Comparison of ENCODE assay signal across 29 cellular contexts in the genomic region with DNA sequence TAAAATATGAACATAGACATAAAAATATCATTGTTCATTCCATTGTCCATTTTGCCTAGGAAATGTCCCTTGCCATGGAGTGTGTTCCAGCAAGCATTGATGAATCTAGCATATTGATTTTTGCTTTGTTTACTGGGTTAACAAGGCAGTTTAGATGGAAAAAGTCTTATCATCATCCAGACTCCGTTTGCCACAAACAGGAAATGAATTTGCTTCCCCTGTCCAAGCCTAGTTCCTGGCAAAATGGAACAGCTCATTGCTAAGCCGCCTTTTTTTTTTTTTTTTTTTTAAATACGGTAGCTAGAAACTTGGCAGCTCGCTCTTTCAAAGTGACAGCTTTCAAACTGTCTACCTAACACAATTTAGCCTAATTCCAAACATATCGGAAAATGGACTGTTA. TPM values are rescaled to one million over a fixed set of nuclear protein-coding genes. Genes with fewer than 3 reads are reported as not detected.
"Had no signal": no experiment of that assay in that cellular context is flagged by ENCODE, and none has a peak within 500 bp of the region (broad histone marks: within the 10 kb centered on the region; RNA-seq: fewer than 3 reads in every experiment).

No MANE protein-coding gene starts in this region.

- H3K27me3 ChIP-seq: adrenal gland, body of pancreas, colonic mucosa, neutrophil, tibial nerve had no signal

- ATAC-seq: body of pancreas; left ventricle myocardium superior; sciatic nerve; stimulated activated memory B cell treated with anti-CD40 and anti-IgM and Interleukin-4, amounts not matched to agents 10 μg/mL and 1 μg/mL and 100 μg/mL, for 72 hours; T-helper 17 cell had no signal

- H3K36me3 Mint-ChIP-seq: activated naive CD8-positive, alpha-beta T cell treated with anti-CD3 and anti-CD28 coated beads for 36 hours; mesothelial cell of epicardium; naive B cell; stimulated activated memory B cell treated with anti-CD40 and anti-IgM and Interleukin-4, amounts not matched to agents 10 μg/mL and 1 μg/mL and 100 μg/mL, for 72 hours had no signal

- H3K4me3 ChIP-seq: adrenal gland, body of pancreas, colonic mucosa, skin epidermis, stomach, suprapubic skin, tibial nerve had no signal

- H3K27ac Mint-ChIP-seq: activated naive CD8-positive, alpha-beta T cell treated with anti-CD3 and anti-CD28 coated beads for 36 hours; mesothelial cell of epicardium; naive B cell; nephron progenitor cell; stimulated activated memory B cell treated with anti-CD40 and anti-IgM and Interleukin-4, amounts not matched to agents 10 μg/mL and 1 μg/mL and 100 μg/mL, for 72 hours; T-helper 17 cell had no signal

- DNase-seq: activated CD4-positive, alpha-beta T cell treated with anti-CD3 and anti-CD28 coated beads for 4 hours; activated CD4-positive, alpha-beta T cell treated with anti-CD3 and anti-CD28 coated beads, Interleukin-2, amount 50 U/mL, for 48 hours; activated CD4-positive, CD25-positive, alpha-beta regulatory T cell; activated CD8-positive, alpha-beta memory T cell treated with anti-CD3 and anti-CD28 coated beads for 24 hours; activated effector memory CD4-positive, alpha-beta T cell treated with Interleukin-2 at 50 U/mL for 16 hours; activated naive CD4-positive, alpha-beta T cell treated with Interleukin-2 at 50 U/mL for 16 hours; activated naive CD8-positive, alpha-beta T cell treated with anti-CD3 and anti-CD28 coated beads for 36 hours; adrenal gland; aorta; body of pancreas; cerebellar nuclear complex; colonic mucosa; glutamatergic neuron; left ventricle myocardium superior; naive B cell; nephron progenitor cell; stimulated activated CD4-positive, alpha-beta T cell treated with anti-CD3 and anti-CD28 coated beads, Interleukin-4, amount 100 ng/mL, for 4 hours; stimulated activated CD8-positive, alpha-beta memory T cell treated with anti-CD3 and anti-CD28 coated beads, Interleukin-4, amount 100 ng/mL, for 48 hours; stomach; SW 1271; T-helper 17 cell; T1000 had no signal

- H3K9me3 ChIP-seq: adrenal gland, body of pancreas, colonic mucosa, neutrophil, stomach, suprapubic skin, tibial nerve had no signal

- H3K27ac ChIP-seq: body of pancreas, colonic mucosa, neutrophil, skin epidermis, stomach, suprapubic skin, tibial nerve had no signal

- H3K36me3 ChIP-seq: adrenal gland, colonic mucosa, neutrophil, stomach, suprapubic skin, tibial nerve had no signal

- H3K4me3 Mint-ChIP-seq: activated naive CD8-positive, alpha-beta T cell treated with anti-CD3 and anti-CD28 coated beads for 36 hours; mesothelial cell of epicardium; naive B cell; nephron progenitor cell; stimulated activated memory B cell treated with anti-CD40 and anti-IgM and Interleukin-4, amounts not matched to agents 10 μg/mL and 1 μg/mL and 100 μg/mL, for 72 hours; T-helper 17 cell had no signal

- H3K4me1 ChIP-seq: adrenal gland, body of pancreas, colonic mucosa, stomach, suprapubic skin had no signal

- H3K9me3 Mint-ChIP-seq: activated naive CD8-positive, alpha-beta T cell treated with anti-CD3 and anti-CD28 coated beads for 36 hours; mesothelial cell of epicardium; naive B cell; nephron progenitor cell; stimulated activated memory B cell treated with anti-CD40 and anti-IgM and Interleukin-4, amounts not matched to agents 10 μg/mL and 1 μg/mL and 100 μg/mL, for 72 hours had no signal

- H3K4me1 Mint-ChIP-seq: activated naive CD8-positive, alpha-beta T cell treated with anti-CD3 and anti-CD28 coated beads for 36 hours; mesothelial cell of epicardium; nephron progenitor cell; T-helper 17 cell had no signal

RNA-seq across cellular contexts. Expression of a gene that starts 7.5 kb away (rescaled TPM):
- total RNA-seq: activated naive CD8-positive, alpha-beta T cell treated with anti-CD3 and anti-CD28 coated beads for 36 hours had no signal
